In genomic region chrX:109742722-109743121, GRCh38 we compare ENCODE assay signal across 19 cellular contexts.
"Had no signal": no experiment of that assay in that cellular context is flagged by ENCODE, and none has a peak within 500 bp of the region (broad histone marks: within the 10 kb centered on the region; RNA-seq: fewer than 3 reads in every experiment).

No MANE protein-coding gene starts in this region.

- DNase-seq: activated B cell treated with CpG ODN at 0.5 μM for 24 hours; activated CD4-positive, alpha-beta memory T cell treated with anti-CD3 and anti-CD28 coated beads, Interleukin-2, amount 10 ng/mL, durations not matched to agents 7 days and 5 days; activated CD4-positive, alpha-beta T cell treated with anti-CD3 and anti-CD28 coated beads, Interleukin-2, amount 10 ng/mL, durations not matched to agents 7 days and 5 days; activated gamma-delta T cell; activated naive CD4-positive, alpha-beta T cell treated with anti-CD3 and anti-CD28 coated beads for 36 hours; activated T-cell treated with anti-CD3 and anti-CD28 coated beads for 4 hours; activated T-cell treated with anti-CD3 and anti-CD28 coated beads, Interleukin-2, amount 50 U/mL, for 48 hours; anterior cingulate cortex; caudate nucleus; KG1; NCI-H1105; NCI-H1436; NCI-H1694 treated with DMSO at 0.1 percent for 48 hours; NCI-H2029 treated with DMSO at 0.1 percent for 48 hours; NCI-H510A treated with DMSO at 0.1 percent for 48 hours; PC-9; SIG-M5; T-helper 2 cell; T1000 had no signal
